In the genomic region with DNA sequence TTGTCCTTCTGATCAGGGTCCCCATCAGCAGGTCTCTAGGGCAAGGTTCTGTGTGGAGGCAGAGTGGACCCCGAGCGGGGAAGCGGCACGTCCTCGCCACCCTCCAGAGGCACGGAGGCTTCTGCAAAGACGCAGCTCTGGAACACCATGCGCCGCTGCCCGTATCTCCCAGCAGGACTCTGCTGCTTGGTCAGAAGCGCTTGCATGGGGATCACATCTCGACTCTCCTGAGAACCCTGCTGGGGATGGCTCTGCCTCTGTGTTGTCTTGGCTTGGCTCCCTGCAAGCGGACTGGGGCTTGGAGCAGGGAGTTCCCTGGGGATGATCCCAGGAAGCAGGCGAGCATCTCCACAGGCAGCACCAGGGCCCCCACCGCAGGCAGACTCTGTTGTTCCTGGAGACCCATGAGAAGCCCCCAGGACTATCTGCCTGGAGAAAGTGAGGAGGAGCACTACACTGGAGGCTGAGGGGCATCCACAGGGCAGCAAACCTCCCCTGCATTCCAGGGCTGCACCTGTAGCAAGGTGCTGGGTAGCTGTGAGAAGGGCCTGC, we compare ENCODE assay signal across 20 cellular contexts.
DNase-seq lines count a peak whose midpoint lies in the region; ATAC-seq and TF ChIP-seq lines count a peak whose summit lies in the region.
"Had no signal": no experiment of that assay in that cellular context is flagged by ENCODE, and none has a peak within 500 bp of the region (broad histone marks: within the 10 kb centered on the region; RNA-seq: fewer than 3 reads in every experiment).

No MANE protein-coding gene starts in this region.

- H2BK5ac ChIP-seq in neuronal stem cell (ENCODE audit: low read length): peak overlapping the region; percentile 53
- no peak overlapping the region for H2BK5ac ChIP-seq in mesendoderm (ENCODE audit: low read length)

- peak overlapping the region; percentile 25 for H3K4me3 Mint-ChIP-seq in T-helper 17 cell
- H3K4me3 Mint-ChIP-seq in activated CD8-positive, alpha-beta T cell treated with anti-CD3 and anti-CD28 coated beads for 36 hours: no peak overlapping the region
- H3K4me3 Mint-ChIP-seq in activated naive CD4-positive, alpha-beta T cell treated with anti-CD3 and anti-CD28 coated beads for 36 hours: no peak overlapping the region
- H3K4me3 Mint-ChIP-seq: CD4-positive, CD25-positive, alpha-beta regulatory T cell; CD8-positive, alpha-beta memory T cell had no signal

- peak overlapping the region; percentile 65 for H4K8ac ChIP-seq in neuronal stem cell (ENCODE audit: low read depth, low read length)
- H4K8ac ChIP-seq in mesendoderm (ENCODE audit: low read depth, low read length): no peak overlapping the region

- H3K18ac ChIP-seq in neuronal stem cell (ENCODE audit: low read length) (peak overlapping the region; percentile 35), mesendoderm (ENCODE audit: low read length) (no peak overlapping the region)

- H3K36me3 Mint-ChIP-seq in T-helper 17 cell (ENCODE audit: low read depth): no peaks in the 10 kb centered on the region
- no peaks in the 10 kb centered on the region for H3K36me3 Mint-ChIP-seq in activated CD8-positive, alpha-beta T cell treated with anti-CD3 and anti-CD28 coated beads for 36 hours (ENCODE audit: low read depth)
- H3K36me3 Mint-ChIP-seq in activated naive CD4-positive, alpha-beta T cell treated with anti-CD3 and anti-CD28 coated beads for 36 hours (ENCODE audit: low read depth): no peaks in the 10 kb centered on the region
- H3K36me3 Mint-ChIP-seq: CD4-positive, CD25-positive, alpha-beta regulatory T cell; CD8-positive, alpha-beta memory T cell had no signal

- H3K27ac Mint-ChIP-seq in T-helper 17 cell: no peak overlapping the region
- H3K27ac Mint-ChIP-seq in activated CD8-positive, alpha-beta T cell treated with anti-CD3 and anti-CD28 coated beads for 36 hours: no peak overlapping the region
- no peak overlapping the region for H3K27ac Mint-ChIP-seq in activated naive CD4-positive, alpha-beta T cell treated with anti-CD3 and anti-CD28 coated beads for 36 hours
- H3K27ac Mint-ChIP-seq: CD4-positive, CD25-positive, alpha-beta regulatory T cell; CD8-positive, alpha-beta memory T cell had no signal

- H2BK120ac ChIP-seq in neuronal stem cell (ENCODE audit: low read depth, low read length) (no peak overlapping the region), mesendoderm (ENCODE audit: low read depth, low read length) (no peak overlapping the region)

- H2AFZ ChIP-seq in neuronal stem cell (ENCODE audit: low read length): no peak overlapping the region

- H3K4me2 ChIP-seq in neuronal stem cell (ENCODE audit: insufficient read depth, low read length, poor library complexity, severe bottlenecking): no peak overlapping the region
- no peak overlapping the region for H3K4me2 ChIP-seq in mesendoderm (ENCODE audit: low read length)
- H3K4me2 ChIP-seq: A549 had no signal

- H3K9me3 Mint-ChIP-seq in activated CD8-positive, alpha-beta T cell treated with anti-CD3 and anti-CD28 coated beads for 36 hours: no peaks in the 10 kb centered on the region
- H3K9me3 Mint-ChIP-seq in activated naive CD4-positive, alpha-beta T cell treated with anti-CD3 and anti-CD28 coated beads for 36 hours: no peaks in the 10 kb centered on the region

- WGBS in neuronal stem cell (ENCODE audit: extremely low coverage in 2 of 2, insufficient read length in 2 of 2, insufficient replicate concordance in 1 of 2), 2 donors: no CpG with 5 or more reads among the region's 15 CpGs
- WGBS in mesendoderm (ENCODE audit: extremely low coverage, insufficient coverage, low lambda C conversion rate): no CpG with 5 or more reads among the region's 15 CpGs

- H3K4me1 ChIP-seq in right atrium auricular region: no peaks in the 10 kb centered on the region
- H3K4me1 ChIP-seq in left ventricle myocardium inferior: no peaks in the 10 kb centered on the region
- peaks cover 0 to 2% of the 10 kb centered on the region in 2 donors for H3K4me1 ChIP-seq in neuronal stem cell (ENCODE audit: control insufficient read depth in 2 of 2, insufficient read depth in 1 of 2, low read depth in 1 of 2, low read length in 2 of 2)
- H3K4me1 ChIP-seq in mesendoderm (ENCODE audit: control insufficient read depth, low read depth, low read length): no peaks in the 10 kb centered on the region
- H3K4me1 ChIP-seq: A549, HAP-1 had no signal

- POLR2A ChIA-PET in activated CD8-positive, alpha-beta T cell treated with anti-CD3 and anti-CD28 coated beads for 36 hours (lab: Charles Lee): no interaction called here

- H3K27ac ChIP-seq in right atrium auricular region (no peak overlapping the region), left ventricle myocardium inferior (replicated peaks) (no peak overlapping the region), neuronal stem cell (replicated peaks; ENCODE audit: low read length) (no peak overlapping the region), mesendoderm (ENCODE audit: low read depth, low read length) (no peak overlapping the region)
- H3K27ac ChIP-seq: 22Rv1, A549 had no signal

- H2BK15ac ChIP-seq in neuronal stem cell (ENCODE audit: low read length): no peak overlapping the region
- H2BK15ac ChIP-seq in mesendoderm (replicated peaks; ENCODE audit: low read depth): no peak overlapping the region

- H3K4me1 Mint-ChIP-seq in T-helper 17 cell: no peaks in the 10 kb centered on the region
- H3K4me1 Mint-ChIP-seq in activated CD8-positive, alpha-beta T cell treated with anti-CD3 and anti-CD28 coated beads for 36 hours (ENCODE audit: low read depth): no peaks in the 10 kb centered on the region
- no peaks in the 10 kb centered on the region for H3K4me1 Mint-ChIP-seq in activated naive CD4-positive, alpha-beta T cell treated with anti-CD3 and anti-CD28 coated beads for 36 hours (ENCODE audit: low read depth)
- H3K4me1 Mint-ChIP-seq: CD4-positive, CD25-positive, alpha-beta regulatory T cell; CD8-positive, alpha-beta memory T cell had no signal

- H3K36me3 ChIP-seq in right atrium auricular region: no peaks in the 10 kb centered on the region
- no peaks in the 10 kb centered on the region for H3K36me3 ChIP-seq in left ventricle myocardium inferior
- H3K36me3 ChIP-seq in neuronal stem cell (replicated peaks in 1 of 2; ENCODE audit: control insufficient read depth in 2 of 2, insufficient read depth in 2 of 2, low read length in 2 of 2): no peaks in the 10 kb centered on the region
- H3K36me3 ChIP-seq in mesendoderm (ENCODE audit: control insufficient read depth, insufficient read depth, low read length): no peaks in the 10 kb centered on the region
- H3K36me3 ChIP-seq: HAP-1 had no signal

- CTCF ChIA-PET in activated CD8-positive, alpha-beta T cell treated with anti-CD3 and anti-CD28 coated beads for 36 hours (lab: Charles Lee): no interaction called here
- CTCF ChIA-PET in activated naive CD4-positive, alpha-beta T cell treated with anti-CD3 and anti-CD28 coated beads for 36 hours (lab: Charles Lee): no interaction called here

- H3K23ac ChIP-seq in neuronal stem cell (ENCODE audit: low read depth, low read length, poor library complexity) (peak overlapping the region; percentile 2), mesendoderm (ENCODE audit: low read length) (no peak overlapping the region)

- H3K9ac ChIP-seq in neuronal stem cell (ENCODE audit: low read depth, low read length, poor library complexity) (no peak overlapping the region), mesendoderm (ENCODE audit: low read length) (no peak overlapping the region)

- no peaks in the 10 kb centered on the region for H3K79me1 ChIP-seq in neuronal stem cell (ENCODE audit: low read depth, low read length)
- H3K79me1 ChIP-seq in mesendoderm (ENCODE audit: low read length): no peaks in the 10 kb centered on the region

- H3K56ac ChIP-seq in mesendoderm (ENCODE audit: low read length): no peak overlapping the region

- no peak for ATAC-seq in T-helper 17 cell
- ATAC-seq in activated CD8-positive, alpha-beta T cell treated with anti-CD3 and anti-CD28 coated beads for 36 hours: no peak
- ATAC-seq: A549 had no signal

- no peak overlapping the region for H3K4me3 ChIP-seq in right atrium auricular region
- no peak overlapping the region for H3K4me3 ChIP-seq in left ventricle myocardium inferior
- H3K4me3 ChIP-seq in neuronal stem cell (ENCODE audit: low read length in 2 of 2): no peak overlapping the region
- no peak overlapping the region for H3K4me3 ChIP-seq in mesendoderm (ENCODE audit: low read length)
- H3K4me3 ChIP-seq: A549, HAP-1 had no signal

- no peaks in the 10 kb centered on the region for H3K9me3 ChIP-seq in right atrium auricular region
- no peaks in the 10 kb centered on the region for H3K9me3 ChIP-seq in left ventricle myocardium inferior (replicated peaks)
- no peaks in the 10 kb centered on the region for H3K9me3 ChIP-seq in T-helper 17 cell (ENCODE audit: control insufficient read depth, low read length, poor library complexity, severe bottlenecking)
- H3K9me3 ChIP-seq in neuronal stem cell (replicated peaks in 1 of 2; ENCODE audit: control insufficient read depth in 2 of 2, insufficient read depth in 1 of 2, low read depth in 1 of 2, low read length in 2 of 2): no peaks in the 10 kb centered on the region
- H3K9me3 ChIP-seq: A549, HAP-1 had no signal

- no peak overlapping the region for H4K91ac ChIP-seq in neuronal stem cell (ENCODE audit: low read depth, low read length, poor library complexity)

- DNase-seq in right atrium auricular region (ENCODE audit: low spot score) (peak; percentile 44), left ventricle myocardium inferior (no peak), T-helper 17 cell (no peak), neuronal stem cell (ENCODE audit: low spot score) (no peak), head of caudate nucleus (no peak), mesendoderm (no peak)
- no peak for DNase-seq in activated CD8-positive, alpha-beta T cell treated with anti-CD3 and anti-CD28 coated beads for 36 hours
- no peak for DNase-seq in activated naive CD4-positive, alpha-beta T cell treated with anti-CD3 and anti-CD28 coated beads for 36 hours
- DNase-seq: AML-193; C1 segment of cervical spinal cord; CD4-positive, CD25-positive, alpha-beta regulatory T cell; CD8-positive, alpha-beta memory T cell; COR-L47; DMS 273 treated with DMSO at 0.1 percent for 48 hours; DMS53; DND-41; EL had no signal

- peak overlapping the region; percentile 61 for H2AK5ac ChIP-seq in neuronal stem cell (ENCODE audit: low read depth, low read length)
- no peak overlapping the region for H2AK5ac ChIP-seq in mesendoderm (ENCODE audit: low read length)

- no peak overlapping the region for H3K14ac ChIP-seq in neuronal stem cell (ENCODE audit: low read length)

- intact Hi-C loops in left ventricle myocardium inferior (cut with micrococcal nuclease): no loop called here
- intact Hi-C loops in activated CD8-positive, alpha-beta T cell treated with anti-CD3 and anti-CD28 coated beads for 36 hours (cut with micrococcal nuclease): no loop called here
- intact Hi-C loops in head of caudate nucleus (cut with DNase I): no loop called here
- intact Hi-C loops in activated naive CD4-positive, alpha-beta T cell treated with anti-CD3 and anti-CD28 coated beads for 36 hours (cut with micrococcal nuclease): no loop called here

- H3K4ac ChIP-seq in neuronal stem cell (ENCODE audit: low read length) (no peak overlapping the region), mesendoderm (ENCODE audit: low read depth, low read length) (no peak overlapping the region)

- H3K27me3 Mint-ChIP-seq in T-helper 17 cell: peaks cover 4% of the 10 kb centered on the region
- no peaks in the 10 kb centered on the region for H3K27me3 Mint-ChIP-seq in activated CD8-positive, alpha-beta T cell treated with anti-CD3 and anti-CD28 coated beads for 36 hours
- H3K27me3 Mint-ChIP-seq in activated naive CD4-positive, alpha-beta T cell treated with anti-CD3 and anti-CD28 coated beads for 36 hours (ENCODE audit: low read depth): no peaks in the 10 kb centered on the region
- H3K27me3 Mint-ChIP-seq: CD4-positive, CD25-positive, alpha-beta regulatory T cell; CD8-positive, alpha-beta memory T cell had no signal

- no peaks in the 10 kb centered on the region for H3K79me2 ChIP-seq in mesendoderm (ENCODE audit: control insufficient read depth, insufficient read depth, low read length)

- TF ChIP-seq CTCF in right atrium auricular region (IDR thresholded peaks at IDR 0.05) (no peak), left ventricle myocardium inferior (IDR thresholded peaks at IDR 0.05; ENCODE audit: borderline replicate concordance) (no peak)
- no peak for TF ChIP-seq CTCF in activated CD8-positive, alpha-beta T cell treated with anti-CD3 and anti-CD28 coated beads for 36 hours (IDR thresholded peaks at IDR 0.05)

- H3K27me3 ChIP-seq in right atrium auricular region (no peaks in the 10 kb centered on the region), left ventricle myocardium inferior (ENCODE audit: low read depth) (peaks cover 19% of the 10 kb centered on the region), neuronal stem cell (ENCODE audit: control insufficient read depth in 3 of 3, insufficient read depth in 3 of 3, low read depth in 1 of 3, low read length in 3 of 3) (no peaks in the 10 kb centered on the region), mesendoderm (ENCODE audit: insufficient read depth, low read length, poor library complexity) (no peaks in the 10 kb centered on the region)

- H2BK12ac ChIP-seq in neuronal stem cell (ENCODE audit: low read length): no peak overlapping the region

- no peak overlapping the region for H4K5ac ChIP-seq in mesendoderm (ENCODE audit: low read length)
